Comparison of ENCODE assay signal across 1 cellular context in genomic region chr6:135853227-135853626, GRCh38.
TF ChIP-seq lines count a peak whose summit lies in the region.

No MANE protein-coding gene starts in this region.

TF ChIP-seq in K562, 482 proteins besides CTCF, POLR2A, EP300 and RAD21 (continued from another document):
- TF ChIP-seq ZBTB9 (CRISPR knock-in tag; IDR thresholded peaks at IDR 0.05), result no peak
- TF ChIP-seq CBFB (CRISPR knock-in tag; IDR thresholded peaks at IDR 0.05), result no peak
- no peak for TF ChIP-seq BRF2 (IDR thresholded peaks at IDR 0.05; ENCODE audit: borderline replicate concordance, insufficient read depth, insufficient read length)
- TF ChIP-seq NONO (IDR thresholded peaks at IDR 0.05; ENCODE audit: low read depth in 2 of 2, low read length in 1 of 2), result no peak
- TF ChIP-seq ZNF436 (CRISPR knock-in tag; IDR thresholded peaks at IDR 0.05), result no peak
- TF ChIP-seq, protein P1, sequence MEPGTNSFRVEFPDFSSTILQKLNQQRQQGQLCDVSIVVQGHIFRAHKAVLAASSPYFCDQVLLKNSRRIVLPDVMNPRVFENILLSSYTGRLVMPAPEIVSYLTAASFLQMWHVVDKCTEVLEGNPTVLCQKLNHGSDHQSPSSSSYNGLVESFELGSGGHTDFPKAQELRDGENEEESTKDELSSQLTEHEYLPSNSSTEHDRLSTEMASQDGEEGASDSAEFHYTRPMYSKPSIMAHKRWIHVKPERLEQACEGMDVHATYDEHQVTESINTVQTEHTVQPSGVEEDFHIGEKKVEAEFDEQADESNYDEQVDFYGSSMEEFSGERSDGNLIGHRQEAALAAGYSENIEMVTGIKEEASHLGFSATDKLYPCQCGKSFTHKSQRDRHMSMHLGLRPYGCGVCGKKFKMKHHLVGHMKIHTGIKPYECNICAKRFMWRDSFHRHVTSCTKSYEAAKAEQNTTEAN (CRISPR knock-in tag; IDR thresholded peaks at IDR 0.05), result no peak
- TF ChIP-seq ZBTB11 (CRISPR knock-in tag; IDR thresholded peaks at IDR 0.05), result no peak
- TF ChIP-seq POLR3A (IDR thresholded peaks at IDR 0.05; ENCODE audit: borderline replicate concordance, extremely low read depth, insufficient read depth, insufficient read length), result no peak
- no peak for TF ChIP-seq CHD7 (IDR thresholded peaks at IDR 0.05; ENCODE audit: low read depth, low read length)
- TF ChIP-seq RB1 (IDR thresholded peaks at IDR 0.05; ENCODE audit: low read depth), result no peak
- no peak for TF ChIP-seq ZFP30 (CRISPR knock-in tag; IDR thresholded peaks at IDR 0.05; ENCODE audit: borderline replicate concordance)
- TF ChIP-seq ZNF324 (CRISPR knock-in tag; IDR thresholded peaks at IDR 0.05), result no peak
